Comparison of ENCODE assay signal across 8 cellular contexts in the genomic region with DNA sequence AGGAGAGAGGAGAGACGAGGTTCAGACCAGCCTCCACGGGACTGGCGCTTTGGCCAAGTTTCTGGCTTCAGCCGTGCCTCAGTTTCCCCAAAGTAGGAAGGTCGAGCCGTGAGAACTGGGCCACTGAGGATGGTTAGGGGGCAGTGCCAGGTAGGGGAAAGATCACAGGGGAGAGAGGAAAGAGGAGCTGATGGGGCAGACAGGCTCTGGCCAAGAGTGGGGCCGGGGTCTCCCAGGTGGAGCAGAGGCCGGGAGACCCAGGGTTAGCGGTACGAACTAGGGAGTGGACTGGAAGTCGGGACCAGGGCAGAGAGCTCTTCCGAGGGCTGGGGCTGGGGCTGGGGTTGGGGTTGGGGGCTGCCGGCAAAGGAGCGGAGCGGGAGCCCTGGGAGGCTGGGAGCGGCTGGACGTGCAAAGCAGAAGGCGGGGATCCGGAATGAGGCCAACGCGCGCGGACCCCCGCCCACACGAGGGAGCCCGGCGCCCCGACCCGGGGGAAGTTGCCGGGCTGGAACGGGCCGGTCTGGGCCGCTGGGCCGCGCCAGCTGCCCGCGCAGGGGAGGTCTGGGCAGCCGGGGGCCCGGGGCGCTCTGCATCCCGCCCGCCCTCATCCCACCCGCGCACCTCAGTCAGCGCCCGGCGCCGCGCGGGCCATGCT. TPM values are rescaled to one million over a fixed set of nuclear protein-coding genes. Genes with fewer than 3 reads are reported as not detected.
DNase-seq lines count a peak whose midpoint lies in the region; ATAC-seq, FAIRE-seq and TF ChIP-seq lines count a peak whose summit lies in the region.

No MANE protein-coding gene starts in this region.

- FAIRE-seq in HTR-8/SVneo (lab: Jason Lieb, UNC), result no peak

- H3K27me3 Mint-ChIP-seq in activated T-cell treated with anti-CD3 and anti-CD28 coated beads, Interleukin-2, amount 50 U/mL, for 4 hours (ENCODE audit: low read depth), result no peaks in the 10 kb centered on the region
- H3K27me3 Mint-ChIP-seq in T-cell, result no peaks in the 10 kb centered on the region

- no peaks in the 10 kb centered on the region for H3K9me3 Mint-ChIP-seq in activated T-cell treated with anti-CD3 and anti-CD28 coated beads, Interleukin-2, amount 50 U/mL, for 4 hours
- H3K9me3 Mint-ChIP-seq in T-cell, result no peaks in the 10 kb centered on the region

- H3K36me3 Mint-ChIP-seq in activated T-cell treated with anti-CD3 and anti-CD28 coated beads, Interleukin-2, amount 50 U/mL, for 4 hours (ENCODE audit: insufficient read depth), result peaks cover 3% of the 10 kb centered on the region
- peaks cover 8% of the 10 kb centered on the region for H3K36me3 Mint-ChIP-seq in T-cell

- H3K4me1 Mint-ChIP-seq in activated T-cell treated with anti-CD3 and anti-CD28 coated beads, Interleukin-2, amount 50 U/mL, for 4 hours (ENCODE audit: low read depth), result peaks cover 33% of the 10 kb centered on the region
- peaks cover 36 to 47% (median 46%) of the 10 kb centered on the region in 3 donors for H3K4me1 Mint-ChIP-seq in T-cell

- DNase-seq in activated T-cell treated with anti-CD3 and anti-CD28 coated beads, Interleukin-2, amount 50 U/mL, for 4 hours, result no peak
- no peak for DNase-seq in activated T-cell treated with anti-CD3 and anti-CD28 coated beads for 4 hours
- peak in 2 of 34 experiments; percentile 7 to 9 for DNase-seq in T-cell
- DNase-seq in fibroblast of villous mesenchyme (ENCODE audit: low read depth), result no peak
- DNase-seq in prostate gland (ENCODE audit: low spot score), result no peak
- DNase-seq in NK-92 treated with Interleukin-12 subunit alpha and Interleukin-12 subunit beta, amount 100 ng/mL, for 24 hours (lab: John Stamatoyannopoulos, UW), result no peak
- no peak for DNase-seq in NCI-H1105 (lab: John Stamatoyannopoulos, UW)
- no peak for DNase-seq in HTR-8/SVneo (ENCODE audit: insufficient read length, low spot score)

- peak overlapping the region; percentile 87 to 90 for H3K27ac Mint-ChIP-seq in T-cell

- H3K4me3 ChIP-seq in fibroblast of villous mesenchyme (ENCODE audit: low read depth, low read length), result peak overlapping the region; percentile 70
- peak overlapping the region; percentile 59 to 67 for H3K4me3 ChIP-seq in prostate gland

- no peaks in the 10 kb centered on the region for H3K27me3 ChIP-seq in prostate gland (replicated peaks; ENCODE audit: insufficient read depth)

- POLR2A ChIA-PET in T-cell (lab: Charles Lee), result interaction anchor here in 1 of 2 donors (0.9 to 1.1 kb wide), 2 partner anchors 58 to 92 kb away, joined by 3 to 5 read pairs; partner anchors contain the start of gene DDX19A

- H3K36me3 ChIP-seq in prostate gland, result no peaks in the 10 kb centered on the region

- under 1% methylated on average over 30 of the region's 50 CpGs for WGBS in prostate gland

- H3K9me3 ChIP-seq in prostate gland, result no peaks in the 10 kb centered on the region

- TF ChIP-seq CTCF in fibroblast of villous mesenchyme (IDR thresholded peaks at IDR 0.05; ENCODE audit: insufficient read depth, low read depth, low read length), result no peak
- no peak for TF ChIP-seq CTCF in prostate gland (IDR thresholded peaks at IDR 0.05)

- TF ChIP-seq POLR2A in prostate gland (IDR thresholded peaks at IDR 0.05), result no peak

- peak; percentile 3 to 5 for ATAC-seq in activated T-cell treated with anti-CD3 and anti-CD28 coated beads, Interleukin-2, amount 50 U/mL, for 4 hours
- peak in 1 of 4 experiments; percentile 0 for ATAC-seq in T-cell (replicated peaks in 1 of 4)

- intact Hi-C loops in prostate gland (cut with DNase I), result loop anchor here (5.0 kb wide), 1 partner anchor 56 kb away; no protein-coding TSS in a partner anchor

- H3K27ac ChIP-seq in prostate gland, result peak overlapping the region; percentile 50 to 55

- H3K4me3 Mint-ChIP-seq in activated T-cell treated with anti-CD3 and anti-CD28 coated beads, Interleukin-2, amount 50 U/mL, for 4 hours, result peak overlapping the region; percentile 97
- H3K4me3 Mint-ChIP-seq in T-cell, result peak overlapping the region; percentile 91 to 96 (median 93)

- CTCF ChIA-PET in T-cell (lab: Charles Lee), result interaction anchor here in 1 of 2 donors (0.5 to 1.2 kb wide), 2 partner anchors 57 to 313 kb away, joined by 3 to 4 read pairs; no protein-coding TSS in a partner anchor

- H3K4me1 ChIP-seq in prostate gland (replicated peaks), result no peaks in the 10 kb centered on the region

RNA-seq across cellular contexts. Expression of gene ST3GAL2, which starts 0.4 kb away (rescaled TPM):
- total RNA-seq in activated T-cell treated with anti-CD3 and anti-CD28 coated beads, Interleukin-2, amount 50 U/mL, for 4 hours, result 10 to 100 TPM; 15.0 to 18.1 (median 15.6) TPM
- 10 to 100 TPM; 18.9 to 35.1 (median 30.2) TPM for total RNA-seq in T-cell
- 42.7 and 51.2 TPM in 2 replicates for total RNA-seq in fibroblast of villous mesenchyme
- total RNA-seq in prostate gland, result 10 to 100 TPM in 1 of 2 donors, 1 to 10 TPM in 1; 8.7 to 54.5 TPM

RNA-seq across cellular contexts. Expression of gene FCSK, which starts 15.9 kb away (rescaled TPM):
- 10 to 100 TPM; 17.7 to 20.5 (median 19.2) TPM for total RNA-seq in activated T-cell treated with anti-CD3 and anti-CD28 coated beads, Interleukin-2, amount 50 U/mL, for 4 hours
- total RNA-seq in T-cell (10 to 100 TPM; 28.7 to 43.4 (median 37.9) TPM), fibroblast of villous mesenchyme (9.0 and 9.5 TPM in 2 replicates), prostate gland (10 to 100 TPM; 23.0 to 33.1 TPM)
